8 cellular contexts compared by ENCODE assay signal in genomic region chr1:19582318-19582717, GRCh38.
DNase-seq lines count a peak whose midpoint lies in the region; ATAC-seq and TF ChIP-seq lines count a peak whose summit lies in the region.

No MANE protein-coding gene starts in this region.

- peaks cover 35% of the 10 kb centered on the region for H3K4me1 Mint-ChIP-seq in CD14-positive monocyte

- TF ChIP-seq CTCF in CD14-positive monocyte (IDR thresholded peaks at IDR 0.05): peak; percentile 96

- CTCF ChIA-PET in HEK293T (lab: Yijun Ruan, JAX): interaction anchor here (0.7 to 2.1 kb wide), 9 partner anchors 8 to 1743 kb away, joined by 3 to 11 read pairs (median 3); a partner anchor contains a TSS

- no peak overlapping the region for H3K4me3 Mint-ChIP-seq in CD14-positive monocyte

- H3K27ac Mint-ChIP-seq in CD14-positive monocyte: no peak overlapping the region

- POLR2A ChIA-PET in HEK293T (lab: Yijun Ruan, JAX): interaction anchor here (1.8 kb wide), 1 partner anchor 14 kb away, joined by 6 read pairs; a partner anchor contains a TSS

- H3K9me3 Mint-ChIP-seq in CD14-positive monocyte: peaks cover 0 to 3% (median 0%) of the 10 kb centered on the region in 7 donors

- ATAC-seq in GM19351 (IDR thresholded peaks at IDR 0.05; ENCODE audit: unreplicated experiment): no peak

- peak; percentile 71 for DNase-seq in CD14-positive monocyte (ENCODE audit: low spot score)
- DNase-seq in HEK293T (ENCODE audit: extremely low spot score): peak; percentile 52
- DNase-seq in SKM-1 (lab: John Stamatoyannopoulos, UW; ENCODE audit: unreplicated experiment): peak; percentile 39
- DNase-seq in activated naive CD4-positive, alpha-beta T cell treated with anti-CD3 and anti-CD28 coated beads, Interleukin-2, amount 50 U/mL, for 16 hours: peak; percentile 75
- peak; percentile 50 for DNase-seq in iPS DF 19.7 (ENCODE audit: low read depth, low spot score)
- peak; percentile 82 for DNase-seq in stimulated activated CD4-positive, alpha-beta T cell treated with anti-CD3 and anti-CD28 coated beads, Interleukin-4, amount 100 ng/mL, for 24 hours
- DNase-seq in NCI-H2081 treated with DMSO at 0.1 percent for 48 hours (lab: John Stamatoyannopoulos, UW): no peak

- intact Hi-C loops in CD14-positive monocyte (cut with micrococcal nuclease): loop anchor here (1.0 to 5.0 kb wide), 3 partner anchors 100 to 192 kb away; no protein-coding TSS in a partner anchor

- peaks cover 2 to 16% (median 3%) of the 10 kb centered on the region in 3 donors for H3K27me3 Mint-ChIP-seq in CD14-positive monocyte (ENCODE audit: low read depth in 3 of 3)

- no peaks in the 10 kb centered on the region for H3K36me3 Mint-ChIP-seq in CD14-positive monocyte

TF ChIP-seq in HEK293T, 16 proteins besides CTCF, POLR2A, EP300 and RAD21:
- no peak for TF ChIP-seq NFRKB (IDR thresholded peaks at IDR 0.05)
- no peak for TF ChIP-seq FOXK2 (IDR thresholded peaks at IDR 0.05)
- no peak for TF ChIP-seq HDGF (IDR thresholded peaks at IDR 0.05; ENCODE audit: borderline replicate concordance)
- no peak for TF ChIP-seq FOXA1 (IDR thresholded peaks at IDR 0.05)
- no peak for TF ChIP-seq BHLHE40 (IDR thresholded peaks at IDR 0.05; ENCODE audit: borderline replicate concordance)
- no peak for TF ChIP-seq TARDBP (IDR thresholded peaks at IDR 0.05)
- TF ChIP-seq FOXM1 (IDR thresholded peaks at IDR 0.05; ENCODE audit: borderline replicate concordance): no peak
- no peak for TF ChIP-seq SUZ12 (IDR thresholded peaks at IDR 0.05)
- TF ChIP-seq PKNOX1 (IDR thresholded peaks at IDR 0.05): no peak
- TF ChIP-seq ZNF384 (IDR thresholded peaks at IDR 0.05): no peak
- TF ChIP-seq ELF4 (IDR thresholded peaks at IDR 0.05): no peak
- TF ChIP-seq CTBP1 (IDR thresholded peaks at IDR 0.05; ENCODE audit: borderline replicate concordance): no peak
- no peak for TF ChIP-seq ARNT (IDR thresholded peaks at IDR 0.05)
- TF ChIP-seq LEF1 (IDR thresholded peaks at IDR 0.05; ENCODE audit: borderline replicate concordance): no peak
- no peak for TF ChIP-seq SP1 (IDR thresholded peaks at IDR 0.05)
